Comparison of ENCODE assay signal across 8 cellular contexts in the genomic region with DNA sequence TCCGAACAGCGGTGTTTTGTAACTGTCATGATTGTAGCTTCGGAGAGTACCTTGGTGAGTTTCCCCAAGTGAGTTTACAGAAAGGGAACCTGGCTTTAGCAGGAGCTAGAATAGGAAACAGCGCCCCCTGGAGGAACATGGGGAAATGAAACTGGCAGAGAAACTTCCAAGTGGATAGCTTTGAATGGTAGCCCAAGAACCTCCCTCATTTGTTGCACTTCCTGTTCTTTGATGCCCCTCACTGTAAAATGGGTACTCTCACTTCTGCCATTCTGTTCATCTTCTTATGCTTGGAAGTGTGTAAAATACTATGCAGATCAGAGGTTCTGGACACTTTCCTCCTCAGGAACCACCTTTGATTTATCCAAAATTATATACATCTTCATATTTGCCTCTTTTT. TPM values are rescaled to one million over a fixed set of nuclear protein-coding genes. Genes with fewer than 3 reads are reported as not detected.
DNase-seq lines count a peak whose midpoint lies in the region; ATAC-seq and TF ChIP-seq lines count a peak whose summit lies in the region.

No MANE protein-coding gene starts in this region.

- no peaks in the 10 kb centered on the region for H3K27me3 Mint-ChIP-seq in CD4-positive, alpha-beta T cell

- no peaks in the 10 kb centered on the region for H3K9me3 ChIP-seq in CD4-positive, alpha-beta T cell (ENCODE audit: control insufficient read depth, low read length)

- POLR2A ChIA-PET in CD4-positive, alpha-beta T cell (lab: Charles Lee) = no interaction called here

- no peak overlapping the region for H3K27ac ChIP-seq in CD4-positive, alpha-beta T cell (ENCODE audit: low read depth, low read length)

- H3K4me3 Mint-ChIP-seq in CD4-positive, alpha-beta T cell = no peak overlapping the region

- H3K9me3 Mint-ChIP-seq in CD4-positive, alpha-beta T cell = no peaks in the 10 kb centered on the region

- CTCF ChIA-PET in CD4-positive, alpha-beta T cell (lab: Charles Lee) = interaction anchor here (1.0 to 1.3 kb wide), 3 partner anchors 12 to 822 kb away, joined by 4 to 21 read pairs (median 5); no protein-coding TSS in a partner anchor

- no peaks in the 10 kb centered on the region for H3K36me3 Mint-ChIP-seq in CD4-positive, alpha-beta T cell (ENCODE audit: low read depth)

- no peaks in the 10 kb centered on the region for H3K27me3 ChIP-seq in CD4-positive, alpha-beta T cell (ENCODE audit: control insufficient read depth, insufficient read depth, low read length)

- no peak overlapping the region for H3K27ac Mint-ChIP-seq in CD4-positive, alpha-beta T cell

- TF ChIP-seq CTCF in CD4-positive, alpha-beta T cell (IDR thresholded peaks at IDR 0.05) = peak; percentile 90
- peak; percentile 74 for TF ChIP-seq CTCF in LNCaP clone FGC (IDR thresholded peaks at IDR 0.05; ENCODE audit: control insufficient read depth, extremely low read depth, insufficient read depth)

- intact Hi-C loops in CD4-positive, alpha-beta T cell (cut with DNase I, micrococcal nuclease) = loop anchor here (1.0 to 2.0 kb wide), 2 partner anchors 118 to 822 kb away; no protein-coding TSS in a partner anchor
- intact Hi-C loops in posterior cingulate gyrus (cut with DNase I) = loop anchor here (1.0 to 5.0 kb wide), 2 partner anchors 118 to 824 kb away; no protein-coding TSS in a partner anchor

- peak; percentile 39 to 73 (median 55) for DNase-seq in CD4-positive, alpha-beta T cell
- peak; percentile 56 for DNase-seq in LNCaP clone FGC (ENCODE audit: low read depth)
- DNase-seq in SIG-M5 treated with dmso at 0.1 percent for 504 hours (lab: John Stamatoyannopoulos, UW; ENCODE audit: unreplicated experiment) = peak; percentile 94
- DNase-seq in activated effector memory CD4-positive, alpha-beta T cell treated with Interleukin-2 at 50 U/mL for 16 hours = peak; percentile 35
- DNase-seq in glomerular visceral epithelial cell (ENCODE audit: extremely low spot score) = peak; percentile 79
- DNase-seq in posterior cingulate gyrus = peak in 8 of 10 donors; percentile 64 to 93 (median 80)
- peak; percentile 86 for DNase-seq in ureter (ENCODE audit: low spot score)

- no peaks in the 10 kb centered on the region for H3K4me1 Mint-ChIP-seq in CD4-positive, alpha-beta T cell (ENCODE audit: low read depth)

- no peak for ATAC-seq in CD4-positive, alpha-beta T cell (ENCODE audit: poor library complexity)
- peak; percentile 50 for ATAC-seq in GM19467 (IDR thresholded peaks at IDR 0.05; ENCODE audit: unreplicated experiment)

- H3K4me3 ChIP-seq in LNCaP clone FGC (ENCODE audit: low read depth, low read length) = no peak overlapping the region

RNA-seq across cellular contexts. Expression of gene CHST10, which starts 36.2 kb away (rescaled TPM):
- 1 to 10 TPM; 1.5 to 1.9 TPM for total RNA-seq in CD4-positive, alpha-beta T cell
- 6.8 TPM for total RNA-seq in ureter

RNA-seq across cellular contexts. Expression of gene LONRF2, which starts 58.9 kb away (rescaled TPM):
- under 1 TPM; 0.06 to 0.08 TPM for total RNA-seq in CD4-positive, alpha-beta T cell
- 3.6 TPM for total RNA-seq in ureter

Comparison
In these comparisons a context has a peak if more than half of its experiments do, and no peak if none do; other contexts are left out.
1. DNase-seq: peak in every context shown above with its lines; median percentile 94 in SIG-M5 treated with dmso at 0.1 percent for 504 hours; 86 in ureter; 80 in posterior cingulate gyrus; 79 in glomerular visceral epithelial cell; 56 in LNCaP clone FGC; 55 in CD4-positive, alpha-beta T cell; 35 in activated effector memory CD4-positive, alpha-beta T cell treated with Interleukin-2 at 50 U/mL for 16 hours.